36 cellular contexts compared by ENCODE assay signal in genomic region chrX:125291124-125291523, GRCh38. TPM values are rescaled to one million over a fixed set of nuclear protein-coding genes. Genes with fewer than 3 reads are reported as not detected.
"Had no signal": no experiment of that assay in that cellular context is flagged by ENCODE, and none has a peak within 500 bp of the region (broad histone marks: within the 10 kb centered on the region; RNA-seq: fewer than 3 reads in every experiment).

No MANE protein-coding gene starts in this region.

- H3K27ac ChIP-seq: brain microvascular endothelial cell, Peyer's patch, SJSA1, VCaP had no signal

- ATAC-seq: activated CD8-positive, alpha-beta memory T cell treated with anti-CD3 and anti-CD28 coated beads, Interleukin-2, amount 10 ng/mL, durations not matched to agents 7 days and 5 days; K562 had no signal

- H3K4me2 ChIP-seq: SK-N-SH had no signal

- H3K9ac ChIP-seq: SK-N-SH had no signal

- H3K36me3 ChIP-seq: brain microvascular endothelial cell, Peyer's patch, SJSA1 had no signal

- H3K9me3 ChIP-seq: Peyer's patch, SJSA1, SK-N-SH had no signal

- H3K4me1 ChIP-seq: Peyer's patch, SJSA1 had no signal

- DNase-seq: activated B cell treated with CpG ODN at 0.5 μM for 24 hours; activated CD4-positive, alpha-beta memory T cell treated with anti-CD3 and anti-CD28 coated beads, Interleukin-2, amount 10 ng/mL, durations not matched to agents 7 days and 5 days; activated CD4-positive, alpha-beta T cell treated with anti-CD3 and anti-CD28 coated beads for 4 hours; activated CD4-positive, CD25-positive, alpha-beta regulatory T cell treated with anti-CD3 and anti-CD28 coated beads, Interleukin-2, amount 50 U/mL, for 72 hours; activated CD8-positive, alpha-beta memory T cell treated with anti-CD3 and anti-CD28 coated beads for 24 hours; activated CD8-positive, alpha-beta memory T cell treated with anti-CD3 and anti-CD28 coated beads, Interleukin-2, amount 10 ng/mL, durations not matched to agents 7 days and 5 days; activated CD8-positive, alpha-beta memory T cell treated with anti-CD3 and anti-CD28 coated beads, Interleukin-2, amount 50 U/mL, for 48 hours; activated effector memory CD4-positive, alpha-beta T cell treated with Interleukin-2 at 50 U/mL for 16 hours; activated naive CD4-positive, alpha-beta T cell treated with anti-CD3 and anti-CD28 coated beads, Interleukin-2, amount 50 U/mL, for 16 hours; activated naive CD8-positive, alpha-beta T cell treated with anti-CD3 and anti-CD28 coated beads for 36 hours; activated T-cell treated with anti-CD3 and anti-CD28 coated beads, Interleukin-2, amount 50 U/mL, for 48 hours; amniotic stem cell; aorta; brain microvascular endothelial cell; central memory CD4-positive, alpha-beta T cell; NCI-H1092 treated with DMSO at 0.1 percent for 48 hours; NCI-H1417; NCI-H1694; NCI-H1930; NCI-H2081 treated with DMSO at 0.1 percent for 48 hours; NCI-H226; NCI-H446 treated with DMSO at 0.1 percent for 48 hours; NCI-H524; NCI-H82; Peyer's patch; RPMI8226; SHP77 treated with DMSO at 0.1 percent for 48 hours; SK-N-SH; T-helper 1 cell; T-helper 2 cell; T-helper 9 cell had no signal

- H3K4me3 ChIP-seq: K562, Peyer's patch, SJSA1 had no signal

- FAIRE-seq: K562 had no signal

- H3K27me3 ChIP-seq: brain microvascular endothelial cell, Peyer's patch, SJSA1 had no signal

RNA-seq across cellular contexts. Expression of gene TEX13C, which starts 28.5 kb away (rescaled TPM):
- total RNA-seq: activated B cell treated with CpG ODN at 0.5 μM for 24 hours; activated CD4-positive, alpha-beta memory T cell treated with anti-CD3 and anti-CD28 coated beads, Interleukin-2, amount 10 ng/mL, durations not matched to agents 7 days and 5 days; activated CD8-positive, alpha-beta memory T cell treated with anti-CD3 and anti-CD28 coated beads, Interleukin-2, amount 10 ng/mL, durations not matched to agents 7 days and 5 days; activated naive CD8-positive, alpha-beta T cell treated with anti-CD3 and anti-CD28 coated beads for 36 hours; aorta; cerebellum; K562; M059J; Peyer's patch; SJSA1 had no signal
- polyA plus RNA-seq: aorta, K562 had no signal
